8 cellular contexts compared by ENCODE assay signal in the genomic region with DNA sequence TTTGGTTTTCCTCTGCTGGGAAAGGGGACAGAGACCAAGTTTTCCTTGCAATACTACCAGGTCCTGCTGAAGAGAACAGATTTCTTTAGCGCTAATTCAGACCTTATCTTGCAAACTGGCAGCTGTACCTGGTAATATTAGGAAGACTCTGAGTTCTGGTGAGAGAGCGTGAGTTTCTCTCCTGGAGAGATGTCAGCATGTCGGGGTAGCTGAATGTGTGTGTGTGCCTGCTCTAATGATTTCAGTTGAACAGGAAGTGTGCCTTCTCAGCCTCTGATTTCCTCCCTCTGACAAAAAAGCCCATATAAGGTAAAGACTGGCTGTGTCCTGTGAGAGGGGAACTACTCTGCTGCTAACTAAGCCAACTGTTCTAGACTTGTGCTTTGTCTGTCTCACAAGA. TPM values are rescaled to one million over a fixed set of nuclear protein-coding genes. Genes with fewer than 3 reads are reported as not detected.
DNase-seq lines count a peak whose midpoint lies in the region; ATAC-seq and TF ChIP-seq lines count a peak whose summit lies in the region.

No MANE protein-coding gene starts in this region.

- ATAC-seq in GM19395 (IDR thresholded peaks at IDR 0.05; ENCODE audit: unreplicated experiment) (peak; percentile 92), HG03439 (IDR thresholded peaks at IDR 0.05; ENCODE audit: unreplicated experiment) (peak; percentile 86)

- DNase-seq in SK-N-DZ (ENCODE audit: low spot score) (peak; percentile 85), caudate nucleus (lab: John Stamatoyannopoulos, UW) (peak in 4 of 61 donors; percentile 2 to 38 (median 32)), left kidney (ENCODE audit: low read depth, low spot score) (peak; percentile 88), HuH-7 (ENCODE audit: low spot score) (no peak)

- H3K4me2 ChIP-seq in DOHH2 (ENCODE audit: low read length): peak overlapping the region; percentile 98

- H3K4me1 ChIP-seq in DOHH2 (ENCODE audit: control insufficient read depth, low read length): peaks cover 65% of the 10 kb centered on the region

- H3K27me3 Mint-ChIP-seq in stimulated activated naive CD8-positive, alpha-beta T cell treated with anti-CD3 and anti-CD28 coated beads, Interleukin-15, Interleukin-2, amounts not matched to agents 100 ng/mL and 50 ng/mL, for 24 hours: no peaks in the 10 kb centered on the region

- H3K27ac ChIP-seq in DOHH2 (ENCODE audit: low read depth, low read length): peak overlapping the region; percentile 94
- peak overlapping the region; percentile 32 for H3K27ac ChIP-seq in caudate nucleus (ENCODE audit: low read depth, low read length)

- peaks cover 91% of the 10 kb centered on the region for H3K4me1 Mint-ChIP-seq in stimulated activated naive CD8-positive, alpha-beta T cell treated with anti-CD3 and anti-CD28 coated beads, Interleukin-15, Interleukin-2, amounts not matched to agents 100 ng/mL and 50 ng/mL, for 24 hours (ENCODE audit: low read depth)

- peak overlapping the region; percentile 100 for H3K27ac Mint-ChIP-seq in stimulated activated naive CD8-positive, alpha-beta T cell treated with anti-CD3 and anti-CD28 coated beads, Interleukin-15, Interleukin-2, amounts not matched to agents 100 ng/mL and 50 ng/mL, for 24 hours

- H3F3A ChIP-seq in DOHH2 (ENCODE audit: control insufficient read depth, insufficient read depth): peaks cover 61% of the 10 kb centered on the region

- no peaks in the 10 kb centered on the region for H4K20me1 ChIP-seq in DOHH2 (ENCODE audit: control insufficient read depth, insufficient read depth, low read depth, low read length)

- H3K27me3 ChIP-seq in DOHH2 (ENCODE audit: control insufficient read depth, low read length): no peaks in the 10 kb centered on the region

- no peaks in the 10 kb centered on the region for H3K9me3 ChIP-seq in DOHH2 (ENCODE audit: control insufficient read depth, insufficient read depth, low read length)

- peak overlapping the region; percentile 60 for H3K4me3 ChIP-seq in DOHH2 (ENCODE audit: low read length)

- no peaks in the 10 kb centered on the region for H3K9me2 ChIP-seq in DOHH2 (replicated peaks; ENCODE audit: control insufficient read depth, low read length)

- TF ChIP-seq CTCF in DOHH2 (IDR thresholded peaks at IDR 0.05; ENCODE audit: low read depth, low read length, poor library complexity, severe bottlenecking): no peak

- no peaks in the 10 kb centered on the region for H3K9me3 Mint-ChIP-seq in stimulated activated naive CD8-positive, alpha-beta T cell treated with anti-CD3 and anti-CD28 coated beads, Interleukin-15, Interleukin-2, amounts not matched to agents 100 ng/mL and 50 ng/mL, for 24 hours

- H3K36me3 Mint-ChIP-seq in stimulated activated naive CD8-positive, alpha-beta T cell treated with anti-CD3 and anti-CD28 coated beads, Interleukin-15, Interleukin-2, amounts not matched to agents 100 ng/mL and 50 ng/mL, for 24 hours (ENCODE audit: low read depth): peaks cover 80% of the 10 kb centered on the region

- H3K79me2 ChIP-seq in DOHH2 (ENCODE audit: control insufficient read depth, low read length): peaks cover 68% of the 10 kb centered on the region

- peak overlapping the region; percentile 84 for H3K4me3 Mint-ChIP-seq in stimulated activated naive CD8-positive, alpha-beta T cell treated with anti-CD3 and anti-CD28 coated beads, Interleukin-15, Interleukin-2, amounts not matched to agents 100 ng/mL and 50 ng/mL, for 24 hours

- peaks cover 94% of the 10 kb centered on the region for H3K36me3 ChIP-seq in DOHH2 (ENCODE audit: control insufficient read depth, low read length)

RNA-seq across cellular contexts. Expression of a gene that starts 10.3 kb away (rescaled TPM):
- not detected in 2 replicates for polyA plus RNA-seq in SK-N-DZ (2014; cell fraction: cytosol; rRNA removed)
- 0.07 TPM in 1 of 2 replicates, not detected in the other for polyA plus RNA-seq in SK-N-DZ (2014; cell fraction: nucleus; rRNA removed)

RNA-seq across cellular contexts. Expression of a gene that starts 12.7 kb away (rescaled TPM):
- 0.77 and 0.94 TPM in 2 replicates for polyA plus RNA-seq in SK-N-DZ (2014; cell fraction: cytosol; rRNA removed)
- 0.50 and 3.4 TPM in 2 replicates for polyA plus RNA-seq in SK-N-DZ (2014; cell fraction: nucleus; rRNA removed)

RNA-seq across cellular contexts. Expression of a gene that starts 24.2 kb away (rescaled TPM):
- not detected in 2 replicates for polyA plus RNA-seq in SK-N-DZ (2014; cell fraction: cytosol; rRNA removed)
- polyA plus RNA-seq in SK-N-DZ (2014; cell fraction: nucleus; rRNA removed): not detected in 2 replicates
